Comparison of ENCODE assay signal across 23 cellular contexts in genomic region chr4:85512446-85513205, GRCh38. TPM values are rescaled to one million over a fixed set of nuclear protein-coding genes. Genes with fewer than 3 reads are reported as not detected.
"Had no signal": no experiment of that assay in that cellular context is flagged by ENCODE, and none has a peak within 500 bp of the region (broad histone marks: within the 10 kb centered on the region; RNA-seq: fewer than 3 reads in every experiment).

No MANE protein-coding gene starts in this region.

- H3K4me3 Mint-ChIP-seq: activated CD4-positive, alpha-beta memory T cell treated with anti-CD3 and anti-CD28 coated beads for 36 hours; activated naive CD4-positive, alpha-beta T cell treated with anti-CD3 and anti-CD28 coated beads for 36 hours; activated T-cell treated with anti-CD3 and anti-CD28 coated beads, Interleukin-2, amount 50 U/mL, for 72 hours; naive thymus-derived CD8-positive, alpha-beta T cell; stimulated activated effector memory CD8-positive, alpha-beta T cell treated with anti-CD3 and anti-CD28 coated beads, Interleukin-12 subunit alpha, Interleukin-12 subunit beta, amount 100 ng/mL, for 72 hours; stimulated activated naive CD8-positive, alpha-beta T cell treated with anti-CD3 and anti-CD28 coated beads, Interleukin-15, amount 100 ng/mL, for 72 hours had no signal

- ATAC-seq: activated T-cell treated with anti-CD3 and anti-CD28 coated beads, Interleukin-2, amount 50 U/mL, for 72 hours; body of pancreas; lower lobe of right lung; naive thymus-derived CD8-positive, alpha-beta T cell; pancreas; psoas muscle; right cardiac atrium; stimulated activated effector memory CD8-positive, alpha-beta T cell treated with anti-CD3 and anti-CD28 coated beads, Interleukin-12 subunit alpha, Interleukin-12 subunit beta, amount 100 ng/mL, for 72 hours; stimulated activated naive CD8-positive, alpha-beta T cell treated with anti-CD3 and anti-CD28 coated beads, Interleukin-15, amount 100 ng/mL, for 72 hours had no signal

- H3K27me3 Mint-ChIP-seq: activated CD4-positive, alpha-beta memory T cell treated with anti-CD3 and anti-CD28 coated beads for 36 hours; stimulated activated naive CD8-positive, alpha-beta T cell treated with anti-CD3 and anti-CD28 coated beads, Interleukin-15, amount 100 ng/mL, for 72 hours had no signal

- H3K9me3 ChIP-seq: body of pancreas, lower lobe of right lung, pancreas, psoas muscle, transverse colon had no signal

- H3K36me3 Mint-ChIP-seq: activated CD4-positive, alpha-beta memory T cell treated with anti-CD3 and anti-CD28 coated beads for 36 hours; naive thymus-derived CD8-positive, alpha-beta T cell; stimulated activated effector memory CD8-positive, alpha-beta T cell treated with anti-CD3 and anti-CD28 coated beads, Interleukin-12 subunit alpha, Interleukin-12 subunit beta, amount 100 ng/mL, for 72 hours had no signal

- H3K36me3 ChIP-seq: cardiac muscle cell, lower lobe of right lung, pancreas, transverse colon had no signal

- H3K4me1 ChIP-seq: pancreas, psoas muscle had no signal

- H3K4me1 Mint-ChIP-seq: stimulated activated effector memory CD8-positive, alpha-beta T cell treated with anti-CD3 and anti-CD28 coated beads, Interleukin-12 subunit alpha, Interleukin-12 subunit beta, amount 100 ng/mL, for 72 hours; stimulated activated naive CD8-positive, alpha-beta T cell treated with anti-CD3 and anti-CD28 coated beads, Interleukin-15, amount 100 ng/mL, for 72 hours had no signal

- H3K27me3 ChIP-seq: body of pancreas, cardiac muscle cell, pancreas, transverse colon had no signal

- H3K9me3 Mint-ChIP-seq: activated CD4-positive, alpha-beta memory T cell treated with anti-CD3 and anti-CD28 coated beads for 36 hours; activated naive CD4-positive, alpha-beta T cell treated with anti-CD3 and anti-CD28 coated beads for 36 hours; stimulated activated naive CD8-positive, alpha-beta T cell treated with anti-CD3 and anti-CD28 coated beads, Interleukin-15, amount 100 ng/mL, for 72 hours had no signal

- H3K27ac ChIP-seq: body of pancreas, cardiac muscle cell, epithelial cell of prostate, lower lobe of right lung, pancreas, psoas muscle, transverse colon had no signal

- H3K4me3 ChIP-seq: body of pancreas, cardiac muscle cell, lower lobe of right lung, pancreas, psoas muscle, skin epidermis, transverse colon had no signal

- H3K27ac Mint-ChIP-seq: activated CD4-positive, alpha-beta memory T cell treated with anti-CD3 and anti-CD28 coated beads for 36 hours; activated naive CD4-positive, alpha-beta T cell treated with anti-CD3 and anti-CD28 coated beads for 36 hours; activated T-cell treated with anti-CD3 and anti-CD28 coated beads, Interleukin-2, amount 50 U/mL, for 72 hours; naive thymus-derived CD8-positive, alpha-beta T cell; stimulated activated effector memory CD8-positive, alpha-beta T cell treated with anti-CD3 and anti-CD28 coated beads, Interleukin-12 subunit alpha, Interleukin-12 subunit beta, amount 100 ng/mL, for 72 hours; stimulated activated naive CD8-positive, alpha-beta T cell treated with anti-CD3 and anti-CD28 coated beads, Interleukin-15, amount 100 ng/mL, for 72 hours had no signal

- DNase-seq: activated CD4-positive, alpha-beta memory T cell treated with anti-CD3 and anti-CD28 coated beads for 36 hours; activated CD4-positive, alpha-beta T cell treated with anti-CD3 and anti-CD28 coated beads for 48 hours; activated effector memory CD4-positive, alpha-beta T cell treated with Interleukin-2 at 50 U/mL for 16 hours; activated naive CD4-positive, alpha-beta T cell treated with anti-CD3 and anti-CD28 coated beads for 36 hours; activated T-cell treated with anti-CD3 and anti-CD28 coated beads, Interleukin-2, amount 50 U/mL, for 72 hours; anterior cingulate cortex; body of pancreas; cortex of kidney; foreskin melanocyte; kidney; lower lobe of right lung; naive thymus-derived CD8-positive, alpha-beta T cell; pancreas; psoas muscle; right cardiac atrium; stimulated activated CD4-positive, alpha-beta T cell treated with anti-CD3 and anti-CD28 coated beads, Interleukin-2, amount 100 ng/mL, for 24 hours; stimulated activated naive CD8-positive, alpha-beta T cell treated with anti-CD3 and anti-CD28 coated beads, Interleukin-15, amount 100 ng/mL, for 72 hours; transverse colon had no signal

RNA-seq across cellular contexts. Expression of gene ARHGAP24, which starts 37.7 kb away (rescaled TPM):
- total RNA-seq: activated CD4-positive, alpha-beta memory T cell treated with anti-CD3 and anti-CD28 coated beads for 36 hours; activated naive CD4-positive, alpha-beta T cell treated with anti-CD3 and anti-CD28 coated beads for 36 hours; activated T-cell treated with anti-CD3 and anti-CD28 coated beads, Interleukin-2, amount 50 U/mL, for 72 hours; T-helper 2 cell treated with Interferon-gamma antibody and Interleukin-4, amounts not matched to agents 100 ng/mL and 5 ng/mL, for 36 hours had no signal
- polyA plus RNA-seq: naive thymus-derived CD8-positive, alpha-beta T cell had no signal
